ENCODE assay signal across 8 cellular contexts in genomic region chr4:2241410-2242353, GRCh38. TPM values are rescaled to one million over a fixed set of nuclear protein-coding genes. Genes with fewer than 3 reads are reported as not detected.
DNase-seq lines count a peak whose midpoint lies in the region; ATAC-seq and TF ChIP-seq lines count a peak whose summit lies in the region.

A gene with protein sequence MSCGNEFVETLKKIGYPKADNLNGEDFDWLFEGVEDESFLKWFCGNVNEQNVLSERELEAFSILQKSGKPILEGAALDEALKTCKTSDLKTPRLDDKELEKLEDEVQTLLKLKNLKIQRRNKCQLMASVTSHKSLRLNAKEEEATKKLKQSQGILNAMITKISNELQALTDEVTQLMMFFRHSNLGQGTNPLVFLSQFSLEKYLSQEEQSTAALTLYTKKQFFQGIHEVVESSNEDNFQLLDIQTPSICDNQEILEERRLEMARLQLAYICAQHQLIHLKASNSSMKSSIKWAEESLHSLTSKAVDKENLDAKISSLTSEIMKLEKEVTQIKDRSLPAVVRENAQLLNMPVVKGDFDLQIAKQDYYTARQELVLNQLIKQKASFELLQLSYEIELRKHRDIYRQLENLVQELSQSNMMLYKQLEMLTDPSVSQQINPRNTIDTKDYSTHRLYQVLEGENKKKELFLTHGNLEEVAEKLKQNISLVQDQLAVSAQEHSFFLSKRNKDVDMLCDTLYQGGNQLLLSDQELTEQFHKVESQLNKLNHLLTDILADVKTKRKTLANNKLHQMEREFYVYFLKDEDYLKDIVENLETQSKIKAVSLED (minus strand): TSS chr4:2242121. CDS start chr4:2240946, 1,175 bp downstream.
Gene POLN, minus strand, starts transcription at chr4:2242121. Its CDS starts 12,890 bp downstream, at chr4:2229231.

- peak; percentile 92 for ATAC-seq in GM21360 (IDR thresholded peaks at IDR 0.05; ENCODE audit: unreplicated experiment)
- ATAC-seq in activated CD8-positive, alpha-beta memory T cell treated with anti-CD3 and anti-CD28 coated beads, Interleukin-2, amount 10 ng/mL, durations not matched to agents 7 days and 5 days = peak; percentile 93

- no peak for TF ChIP-seq CTCF in mesothelial cell of epicardium (IDR thresholded peaks at IDR 0.05; ENCODE audit: unreplicated experiment)

- H3K4me3 Mint-ChIP-seq in activated CD8-positive, alpha-beta memory T cell treated with anti-CD3 and anti-CD28 coated beads, Interleukin-2, amount 10 ng/mL, durations not matched to agents 7 days and 5 days = peak within 1 kb of the TSS; percentile 84
- H3K4me3 Mint-ChIP-seq in mesothelial cell of epicardium = peak within 1 kb of the TSS; percentile 89

- peak within 1 kb of the TSS; percentile 97 for H3K4me3 ChIP-seq in endocrine pancreas (ENCODE audit: control insufficient read depth, insufficient read depth, low read length)

- DNase-seq in COLO829 (ENCODE audit: low spot score) (peak; percentile 97), HT1080 (ENCODE audit: low read depth) (peak; percentile 95), NOMO-1 (lab: John Stamatoyannopoulos, UW; ENCODE audit: unreplicated experiment in 2 of 2) (peak; percentile 95 to 97), mesothelial cell of epicardium (ENCODE audit: low spot score in 2 of 2, unreplicated experiment in 2 of 2) (peak; percentile 99)
- DNase-seq in activated CD8-positive, alpha-beta memory T cell treated with anti-CD3 and anti-CD28 coated beads, Interleukin-2, amount 10 ng/mL, durations not matched to agents 7 days and 5 days = peak; percentile 99
- DNase-seq in stimulated activated CD8-positive, alpha-beta memory T cell treated with anti-CD3 and anti-CD28 coated beads, Interleukin-15, amount 100 ng/mL, for 4 hours (ENCODE audit: low read depth in 2 of 2) = peak; percentile 98 to 99

- H3K36me3 Mint-ChIP-seq in activated CD8-positive, alpha-beta memory T cell treated with anti-CD3 and anti-CD28 coated beads, Interleukin-2, amount 10 ng/mL, durations not matched to agents 7 days and 5 days = peaks cover 30% of the 10 kb centered on the region
- peaks cover 2% of the 10 kb centered on the region for H3K36me3 Mint-ChIP-seq in mesothelial cell of epicardium

- peaks cover 17% of the 10 kb centered on the region for H3K4me1 ChIP-seq in endocrine pancreas (ENCODE audit: control insufficient read depth, insufficient read depth, low read length)

- H3K27me3 ChIP-seq in endocrine pancreas (ENCODE audit: control insufficient read depth, insufficient read depth, low read length) = no peaks in the 10 kb centered on the region

- peak within 1 kb of the TSS; percentile 84 for H3K9ac ChIP-seq in endocrine pancreas (ENCODE audit: control insufficient read depth, insufficient read depth, low read length)

- no peaks in the 10 kb centered on the region for H3K9me3 ChIP-seq in endocrine pancreas (ENCODE audit: control insufficient read depth, low read length)

- no peaks in the 10 kb centered on the region for H3K36me3 ChIP-seq in endocrine pancreas (ENCODE audit: control insufficient read depth, insufficient read depth, low read length)

- H3K27ac Mint-ChIP-seq in activated CD8-positive, alpha-beta memory T cell treated with anti-CD3 and anti-CD28 coated beads, Interleukin-2, amount 10 ng/mL, durations not matched to agents 7 days and 5 days = peak within 1 kb of the TSS; percentile 91
- peak within 1 kb of the TSS; percentile 85 for H3K27ac Mint-ChIP-seq in mesothelial cell of epicardium

- CTCF ChIA-PET in activated CD8-positive, alpha-beta memory T cell treated with anti-CD3 and anti-CD28 coated beads, Interleukin-2, amount 10 ng/mL, durations not matched to agents 7 days and 5 days (lab: Charles Lee) = interaction anchor here (0.7 to 2.8 kb wide), 13 partner anchors 9 to 293 kb away, joined by 3 to 18 read pairs (median 3); partner anchors contain the start of genes CFAP99, MXD4 and RNF4

- H3K9me3 Mint-ChIP-seq in activated CD8-positive, alpha-beta memory T cell treated with anti-CD3 and anti-CD28 coated beads, Interleukin-2, amount 10 ng/mL, durations not matched to agents 7 days and 5 days (ENCODE audit: low read depth) = no peaks in the 10 kb centered on the region
- H3K9me3 Mint-ChIP-seq in mesothelial cell of epicardium = no peaks in the 10 kb centered on the region

- H3K27me3 Mint-ChIP-seq in activated CD8-positive, alpha-beta memory T cell treated with anti-CD3 and anti-CD28 coated beads, Interleukin-2, amount 10 ng/mL, durations not matched to agents 7 days and 5 days = no peaks in the 10 kb centered on the region
- H3K27me3 Mint-ChIP-seq in mesothelial cell of epicardium (ENCODE audit: low read depth) = no peaks in the 10 kb centered on the region

- H3K4me1 Mint-ChIP-seq in activated CD8-positive, alpha-beta memory T cell treated with anti-CD3 and anti-CD28 coated beads, Interleukin-2, amount 10 ng/mL, durations not matched to agents 7 days and 5 days = peaks cover 47% of the 10 kb centered on the region
- H3K4me1 Mint-ChIP-seq in mesothelial cell of epicardium = peaks cover 36% of the 10 kb centered on the region

RNA-seq across cellular contexts. Expression of the first gene that starts in this region (rescaled TPM):
- 16.6 and 16.7 TPM in 2 replicates for total RNA-seq in HT1080 (2014; rRNA removed; shearing (Covaris generic))
- polyA plus RNA-seq in HT1080 (2015; cell fraction: cytosol; rRNA removed) = 12.1 and 14.0 TPM in 2 replicates
- polyA plus RNA-seq in HT1080 (2015; cell fraction: nucleus; rRNA removed) = 25.3 and 31.8 TPM in 2 replicates
- total RNA-seq in activated CD8-positive, alpha-beta memory T cell treated with anti-CD3 and anti-CD28 coated beads, Interleukin-2, amount 10 ng/mL, durations not matched to agents 7 days and 5 days = 10 to 100 TPM; 29.8 to 34.5 TPM
- 15.4 to 16.9 TPM (median 16.6 TPM) in 3 replicates for total RNA-seq in mesothelial cell of epicardium

RNA-seq across cellular contexts. Expression of gene POLN, which starts in this region (rescaled TPM):
- 1.7 and 2.9 TPM in 2 replicates for total RNA-seq in HT1080 (2014; rRNA removed; shearing (Covaris generic))
- polyA plus RNA-seq in HT1080 (2015; cell fraction: cytosol; rRNA removed) = 0.16 and 0.51 TPM in 2 replicates
- 0.23 and 1.9 TPM in 2 replicates for polyA plus RNA-seq in HT1080 (2015; cell fraction: nucleus; rRNA removed)
- 1 to 10 TPM; 5.5 to 5.6 TPM for total RNA-seq in activated CD8-positive, alpha-beta memory T cell treated with anti-CD3 and anti-CD28 coated beads, Interleukin-2, amount 10 ng/mL, durations not matched to agents 7 days and 5 days
- 3.7 to 5.8 TPM (median 4.5 TPM) in 3 replicates for total RNA-seq in mesothelial cell of epicardium

Comparison
In these comparisons a context has a peak if more than half of its experiments do, and no peak if none do; other contexts are left out.
1. Peak in every context shown above with its lines: DNase-seq, ATAC-seq and H3K4me3 ChIP-seq.